ENCODE assay signal across 8 cellular contexts in the genomic region with DNA sequence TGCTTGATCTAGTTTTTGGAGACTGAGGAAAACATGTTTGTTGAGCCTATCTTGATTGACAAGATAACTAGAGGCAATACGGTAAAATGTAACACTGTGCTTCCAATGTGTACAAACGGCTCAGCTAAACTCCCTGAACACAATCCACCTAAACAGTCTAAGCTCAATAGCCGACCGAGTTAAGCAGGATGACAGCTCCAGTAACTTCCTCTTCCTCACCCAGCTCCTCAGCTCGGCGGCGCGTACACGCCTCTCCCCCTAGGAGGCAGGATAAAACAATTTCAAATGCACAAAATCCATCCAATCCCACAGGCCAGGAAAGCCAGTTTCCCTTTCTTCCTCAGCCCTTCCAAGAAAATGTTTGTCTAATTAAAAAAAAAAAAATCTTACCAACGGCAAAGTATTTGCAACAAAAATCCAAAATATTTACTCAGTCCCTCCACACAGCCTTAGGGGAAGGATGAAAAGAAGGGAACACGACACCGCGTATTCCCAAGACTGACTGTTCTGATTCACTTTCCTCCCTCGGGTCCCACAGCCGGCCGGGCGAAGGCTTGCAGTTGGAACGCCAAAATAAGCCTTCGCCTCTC. TPM values are rescaled to one million over a fixed set of nuclear protein-coding genes. Genes with fewer than 3 reads are reported as not detected.
DNase-seq lines count a peak whose midpoint lies in the region; ATAC-seq and TF ChIP-seq lines count a peak whose summit lies in the region.

No MANE protein-coding gene starts in this region.

- TF ChIP-seq POLR2A in esophagus squamous epithelium (IDR thresholded peaks at IDR 0.05) (peak in 1 of 4 donors; percentile 13), testis (IDR thresholded peaks at IDR 0.05) (no peak)

- H3K27ac ChIP-seq in BLaER1 treated with 17β-estradiol and CSF1 and Interleukin-3, amounts not matched to agents 10 nM and 100 nM = peak overlapping the region; percentile 89 to 96 (median 93)
- H3K27ac ChIP-seq in OCI-LY3 (ENCODE audit: low read length) = peak overlapping the region; percentile 86
- H3K27ac ChIP-seq in esophagus squamous epithelium = peak overlapping the region; percentile 96 to 100 (median 98)
- H3K27ac ChIP-seq in muscle layer of colon (ENCODE audit: low read depth, low read length) = peak overlapping the region; percentile 89
- H3K27ac ChIP-seq in testis = peak overlapping the region; percentile 85 to 100

- peak overlapping the region; percentile 72 to 95 (median 87) for H3K4me2 ChIP-seq in BLaER1 treated with 17β-estradiol and CSF1 and Interleukin-3, amounts not matched to agents 10 nM and 100 nM
- H3K4me2 ChIP-seq in OCI-LY3 (ENCODE audit: low read length) = peak overlapping the region; percentile 79

- 0 out of 22 replicates have a peak, but pooled peaks cover 0 to 1% (median 0%) of the 10 kb centered on the region in 11 experiments for H3K9me3 ChIP-seq in BLaER1 treated with 17β-estradiol and CSF1 and Interleukin-3, amounts not matched to agents 10 nM and 100 nM (replicated peaks in 1 of 11)
- H3K9me3 ChIP-seq in OCI-LY3 (ENCODE audit: insufficient read depth, low read length) (no peaks in the 10 kb centered on the region), esophagus squamous epithelium (no peaks in the 10 kb centered on the region), muscle layer of colon (ENCODE audit: low read length) (no peaks in the 10 kb centered on the region), testis (no peaks in the 10 kb centered on the region)

- peak overlapping the region; percentile 93 to 97 (median 95) for H3K9ac ChIP-seq in BLaER1 treated with 17β-estradiol and CSF1 and Interleukin-3, amounts not matched to agents 10 nM and 100 nM
- peak overlapping the region; percentile 96 for H3K9ac ChIP-seq in OCI-LY3 (ENCODE audit: low read length)
- peak overlapping the region; percentile 64 for H3K9ac ChIP-seq in muscle layer of colon (ENCODE audit: low read length)

- H3K4me1 ChIP-seq in BLaER1 treated with 17β-estradiol and CSF1 and Interleukin-3, amounts not matched to agents 10 nM and 100 nM = peaks cover 29 to 55% (median 39%) of the 10 kb centered on the region in 10 experiments
- H3K4me1 ChIP-seq in OCI-LY3 (ENCODE audit: low read length) (peaks cover 31% of the 10 kb centered on the region), esophagus squamous epithelium (peaks cover 0 to 68% (median 26%) of the 10 kb centered on the region in 3 donors), muscle layer of colon (ENCODE audit: insufficient read depth, low read length) (peaks cover 29% of the 10 kb centered on the region), testis (peaks cover 23% of the 10 kb centered on the region)

- peak overlapping the region; percentile 93 to 97 (median 94) for H3K4me3 Mint-ChIP-seq in IgD-negative memory B cell
- H3K4me3 Mint-ChIP-seq in activated T-helper 1 cell treated with anti-CD3 and anti-CD28 coated beads, Interleukin-12 subunit alpha, Interleukin-12 subunit beta, Interleukin-2, Interleukin-4 antibody, amounts not matched to agents 30 ng/mL and 10 ng/mL and 1 ng/mL, durations not matched to agents 14 hours and 24 hours and 36 hours = peak overlapping the region; percentile 94

- H3K36me3 Mint-ChIP-seq in IgD-negative memory B cell = no peaks in the 10 kb centered on the region
- H3K36me3 Mint-ChIP-seq in activated T-helper 1 cell treated with anti-CD3 and anti-CD28 coated beads, Interleukin-12 subunit alpha, Interleukin-12 subunit beta, Interleukin-2, Interleukin-4 antibody, amounts not matched to agents 30 ng/mL and 10 ng/mL and 1 ng/mL, durations not matched to agents 14 hours and 24 hours and 36 hours (ENCODE audit: low read depth) = peaks cover 22% of the 10 kb centered on the region

- WGBS in esophagus squamous epithelium, 2 donors = 0% methylated on average over 16 to 17 of the region's 19 CpGs
- 0% methylated on average over 18 to 19 of the region's 19 CpGs for WGBS in testis, 2 donors

- peaks cover 13 to 50% (median 31%) of the 10 kb centered on the region in 11 experiments; a peak in 18 of 22 replicates for H4K20me1 ChIP-seq in BLaER1 treated with 17β-estradiol and CSF1 and Interleukin-3, amounts not matched to agents 10 nM and 100 nM
- H4K20me1 ChIP-seq in OCI-LY3 (ENCODE audit: insufficient read depth, low read length) = peaks cover 48% of the 10 kb centered on the region

- no peaks in the 10 kb centered on the region for H3K27me3 Mint-ChIP-seq in IgD-negative memory B cell
- H3K27me3 Mint-ChIP-seq in activated T-helper 1 cell treated with anti-CD3 and anti-CD28 coated beads, Interleukin-12 subunit alpha, Interleukin-12 subunit beta, Interleukin-2, Interleukin-4 antibody, amounts not matched to agents 30 ng/mL and 10 ng/mL and 1 ng/mL, durations not matched to agents 14 hours and 24 hours and 36 hours (ENCODE audit: insufficient read depth) = peaks cover 5% of the 10 kb centered on the region

- peaks cover 0 to 2% (median 0%) of the 10 kb centered on the region in 3 donors for H3K9me3 Mint-ChIP-seq in IgD-negative memory B cell
- H3K9me3 Mint-ChIP-seq in activated T-helper 1 cell treated with anti-CD3 and anti-CD28 coated beads, Interleukin-12 subunit alpha, Interleukin-12 subunit beta, Interleukin-2, Interleukin-4 antibody, amounts not matched to agents 30 ng/mL and 10 ng/mL and 1 ng/mL, durations not matched to agents 14 hours and 24 hours and 36 hours = no peaks in the 10 kb centered on the region

- ATAC-seq in GM19395 (IDR thresholded peaks at IDR 0.05; ENCODE audit: unreplicated experiment) = peak; percentile 40

- peak overlapping the region; percentile 78 to 95 (median 90) for H3K4me3 ChIP-seq in BLaER1 treated with 17β-estradiol and CSF1 and Interleukin-3, amounts not matched to agents 10 nM and 100 nM
- H3K4me3 ChIP-seq in OCI-LY3 (ENCODE audit: low read length) = peak overlapping the region; percentile 91
- H3K4me3 ChIP-seq in esophagus squamous epithelium = peak overlapping the region; percentile 74 to 96 (median 91)
- H3K4me3 ChIP-seq in muscle layer of colon (ENCODE audit: low read depth in 1 of 2, low read length in 2 of 2) = peak overlapping the region; percentile 91 to 96
- H3K4me3 ChIP-seq in testis = peak overlapping the region; percentile 91 to 92

- peaks cover 67% of the 10 kb centered on the region for H3K79me2 ChIP-seq in OCI-LY3 (ENCODE audit: low read length)

- H3K27ac Mint-ChIP-seq in IgD-negative memory B cell = peak overlapping the region; percentile 98
- peak overlapping the region; percentile 92 for H3K27ac Mint-ChIP-seq in activated T-helper 1 cell treated with anti-CD3 and anti-CD28 coated beads, Interleukin-12 subunit alpha, Interleukin-12 subunit beta, Interleukin-2, Interleukin-4 antibody, amounts not matched to agents 30 ng/mL and 10 ng/mL and 1 ng/mL, durations not matched to agents 14 hours and 24 hours and 36 hours

- H3K4me1 Mint-ChIP-seq in IgD-negative memory B cell = peaks cover 35 to 51% (median 45%) of the 10 kb centered on the region in 3 donors
- H3K4me1 Mint-ChIP-seq in activated T-helper 1 cell treated with anti-CD3 and anti-CD28 coated beads, Interleukin-12 subunit alpha, Interleukin-12 subunit beta, Interleukin-2, Interleukin-4 antibody, amounts not matched to agents 30 ng/mL and 10 ng/mL and 1 ng/mL, durations not matched to agents 14 hours and 24 hours and 36 hours (ENCODE audit: low read depth) = peaks cover 66% of the 10 kb centered on the region

- TF ChIP-seq CTCF in OCI-LY3 (IDR thresholded peaks at IDR 0.05; ENCODE audit: low read depth, low read length) (peak; percentile 57), esophagus squamous epithelium (IDR thresholded peaks at IDR 0.05) (peak; percentile 12 to 71 (median 59)), testis (IDR thresholded peaks at IDR 0.05) (peak in 2 of 3 experiments; percentile 29 to 40)

- peak; percentile 39 for DNase-seq in activated T-helper 1 cell treated with anti-CD3 and anti-CD28 coated beads, Interleukin-12 subunit alpha, Interleukin-12 subunit beta, Interleukin-2, Interleukin-4 antibody, amounts not matched to agents 30 ng/mL and 10 ng/mL and 1 ng/mL, durations not matched to agents 14 hours and 24 hours and 36 hours (ENCODE audit: low spot score)
- DNase-seq in esophagus squamous epithelium (lab: John Stamatoyannopoulos, UW) (peak; percentile 1), testis (peak; percentile 79)

- intact Hi-C loops in activated T-helper 1 cell treated with anti-CD3 and anti-CD28 coated beads, Interleukin-12 subunit alpha, Interleukin-12 subunit beta, Interleukin-2, Interleukin-4 antibody, amounts not matched to agents 30 ng/mL and 10 ng/mL and 1 ng/mL, durations not matched to agents 14 hours and 24 hours and 36 hours (cut with micrococcal nuclease) = loop anchor here (1.0 to 5.0 kb wide), 3 partner anchors 36 to 959 kb away; a partner anchor contains a TSS
- intact Hi-C loops in esophagus squamous epithelium (cut with DNase I) (loop anchor here (5.0 kb wide), 1 partner anchor 49 kb away; no protein-coding TSS in a partner anchor), testis (cut with DNase I; ENCODE audit: low total_unique reads) (no loop called here)

- no peak overlapping the region for H2AFZ ChIP-seq in OCI-LY3 (ENCODE audit: low read depth, low read length)

- no peaks in the 10 kb centered on the region for H3K27me3 ChIP-seq in BLaER1 treated with 17β-estradiol and CSF1 and Interleukin-3, amounts not matched to agents 10 nM and 100 nM
- no peaks in the 10 kb centered on the region for H3K27me3 ChIP-seq in OCI-LY3 (ENCODE audit: low read depth, low read length)
- H3K27me3 ChIP-seq in esophagus squamous epithelium = no peaks in the 10 kb centered on the region
- H3K27me3 ChIP-seq in muscle layer of colon (ENCODE audit: control insufficient read depth in 1 of 2, insufficient read depth in 2 of 2, low read length in 2 of 2) = no peaks in the 10 kb centered on the region
- H3K27me3 ChIP-seq in testis = no peaks in the 10 kb centered on the region

- no peaks in the 10 kb centered on the region for H3K36me3 ChIP-seq in BLaER1 treated with 17β-estradiol and CSF1 and Interleukin-3, amounts not matched to agents 10 nM and 100 nM
- H3K36me3 ChIP-seq in OCI-LY3 (replicated peaks; ENCODE audit: low read depth, low read length) (no peaks in the 10 kb centered on the region), esophagus squamous epithelium (no peaks in the 10 kb centered on the region), muscle layer of colon (ENCODE audit: insufficient read depth, low read length) (no peaks in the 10 kb centered on the region), testis (ENCODE audit: low read depth, missing control alignments) (no peaks in the 10 kb centered on the region)

RNA-seq across cellular contexts. Expression of a gene that starts 1.0 kb away (rescaled TPM):
- polyA plus RNA-seq in IgD-negative memory B cell (40.1 TPM), testis (ENCODE audit: insufficient read depth, low read depth, low replicate concordance) (23.1 TPM)
- total RNA-seq in activated T-helper 1 cell treated with anti-CD3 and anti-CD28 coated beads, Interleukin-12 subunit alpha, Interleukin-12 subunit beta, Interleukin-2, Interleukin-4 antibody, amounts not matched to agents 30 ng/mL and 10 ng/mL and 1 ng/mL, durations not matched to agents 14 hours and 24 hours and 36 hours = 119 and 121 TPM in 2 replicates
- total RNA-seq in esophagus squamous epithelium (10 to 100 TPM in 3 of 4 donors, 1 to 10 TPM in 1; 8.5 to 33.6 (median 15.7) TPM), testis (10 to 100 TPM; 21.0 to 25.7 TPM)

RNA-seq across cellular contexts. Expression of a gene that starts 44.5 kb away (rescaled TPM):
- polyA plus RNA-seq in IgD-negative memory B cell (30.0 TPM), testis (ENCODE audit: insufficient read depth, low read depth, low replicate concordance) (11.5 TPM)
- 72.7 and 75.0 TPM in 2 replicates for total RNA-seq in activated T-helper 1 cell treated with anti-CD3 and anti-CD28 coated beads, Interleukin-12 subunit alpha, Interleukin-12 subunit beta, Interleukin-2, Interleukin-4 antibody, amounts not matched to agents 30 ng/mL and 10 ng/mL and 1 ng/mL, durations not matched to agents 14 hours and 24 hours and 36 hours
- total RNA-seq in esophagus squamous epithelium (10 to 100 TPM; 12.9 to 34.5 (median 28.4) TPM), testis (10 to 100 TPM; 16.6 to 17.9 TPM)

Comparison
In these comparisons a context has a peak if more than half of its experiments do, and no peak if none do; other contexts are left out.
1. Peak in every context shown above with its lines: DNase-seq, ATAC-seq, H3K4me3 ChIP-seq and H3K27ac ChIP-seq.
2. DNase-seq: peak in every context shown above with its lines; median percentile 79 in testis; 39 in activated T-helper 1 cell treated with anti-CD3 and anti-CD28 coated beads, Interleukin-12 subunit alpha, Interleukin-12 subunit beta, Interleukin-2, Interleukin-4 antibody, amounts not matched to agents 30 ng/mL and 10 ng/mL and 1 ng/mL, durations not matched to agents 14 hours and 24 hours and 36 hours; 1 in esophagus squamous epithelium.